In the genomic region with DNA sequence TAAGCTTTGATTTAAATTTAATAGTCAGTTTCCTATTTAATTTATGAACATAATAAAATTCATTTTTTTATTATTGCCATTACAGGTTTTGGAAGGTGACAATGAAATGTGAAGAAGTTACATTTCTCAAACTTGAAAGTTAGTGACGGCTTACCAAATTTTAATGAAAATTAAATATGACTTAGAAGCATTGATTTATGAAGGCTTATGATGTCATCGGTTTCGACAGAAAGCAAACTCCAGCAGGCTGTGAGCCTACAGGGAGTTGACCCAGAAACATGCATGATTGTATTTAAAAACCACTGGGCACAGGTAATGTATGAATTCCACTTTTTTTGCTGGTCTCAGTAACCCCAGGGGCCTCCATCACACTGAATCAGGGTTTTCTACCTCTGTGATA, we compare ENCODE assay signal across 25 cellular contexts.
"Had no signal": no experiment of that assay in that cellular context is flagged by ENCODE, and none has a peak within 500 bp of the region (broad histone marks: within the 10 kb centered on the region; RNA-seq: fewer than 3 reads in every experiment).

No MANE protein-coding gene starts in this region.

- DNase-seq: dermis blood vessel endothelial cell; effector memory CD4-positive, alpha-beta T cell; foreskin keratinocyte; heart left ventricle; left cardiac atrium; left lung; mesendoderm; midbrain; naive thymus-derived CD8-positive, alpha-beta T cell; nephron progenitor cell; nucleus accumbens; psoas muscle; right cardiac atrium; stimulated activated CD4-positive, alpha-beta T cell treated with anti-CD3 and anti-CD28 coated beads, Interleukin-15, amount 100 ng/mL, for 24 hours; stimulated activated CD4-positive, alpha-beta T cell treated with anti-CD3 and anti-CD28 coated beads, Interleukin-2, amount 100 ng/mL, for 48 hours; stimulated activated naive B cell treated with anti-CD40 and anti-IgM and Interleukin-4, amounts not matched to agents 10 μg/mL and 1 μg/mL and 100 μg/mL, for 72 hours had no signal

- H3K27ac Mint-ChIP-seq: naive thymus-derived CD8-positive, alpha-beta T cell; stimulated activated naive B cell treated with anti-CD40 and anti-IgM and Interleukin-4, amounts not matched to agents 10 μg/mL and 1 μg/mL and 100 μg/mL, for 72 hours; stimulated activated naive CD8-positive, alpha-beta T cell treated with anti-CD3 and anti-CD28 coated beads, Interleukin-15, Interleukin-2, amounts not matched to agents 100 ng/mL and 50 ng/mL, for 24 hours had no signal

- H3K4me3 ChIP-seq: coronary artery, esophagus muscularis mucosa, gastroesophageal sphincter, heart left ventricle, hepatocyte, left lung, psoas muscle, skin epidermis, thoracic aorta, tibial nerve, vagina had no signal

- H3K27me3 ChIP-seq: esophagus muscularis mucosa, foreskin keratinocyte, gastroesophageal sphincter, heart left ventricle, hepatocyte, left lung, tibial nerve, vagina had no signal

- H3K4me2 ChIP-seq: hepatocyte had no signal

- H3K79me2 ChIP-seq: hepatocyte had no signal

- H3K4me3 Mint-ChIP-seq: naive thymus-derived CD8-positive, alpha-beta T cell; nephron progenitor cell; stimulated activated naive B cell treated with anti-CD40 and anti-IgM and Interleukin-4, amounts not matched to agents 10 μg/mL and 1 μg/mL and 100 μg/mL, for 72 hours; stimulated activated naive CD8-positive, alpha-beta T cell treated with anti-CD3 and anti-CD28 coated beads, Interleukin-15, Interleukin-2, amounts not matched to agents 100 ng/mL and 50 ng/mL, for 24 hours had no signal

- H3K4me1 ChIP-seq: foreskin keratinocyte, gastroesophageal sphincter, left lung, tibial nerve, vagina had no signal

- H3K27ac ChIP-seq: coronary artery, esophagus muscularis mucosa, foreskin keratinocyte, gastroesophageal sphincter, heart left ventricle, hepatocyte, left lung, psoas muscle, skin epidermis, thoracic aorta, tibial nerve, vagina had no signal

- H3K9me3 ChIP-seq: esophagus muscularis mucosa, gastroesophageal sphincter, heart left ventricle, left lung, psoas muscle, thoracic aorta, tibial nerve, vagina had no signal

- H3K9me3 Mint-ChIP-seq: naive thymus-derived CD8-positive, alpha-beta T cell; nephron progenitor cell; stimulated activated naive B cell treated with anti-CD40 and anti-IgM and Interleukin-4, amounts not matched to agents 10 μg/mL and 1 μg/mL and 100 μg/mL, for 72 hours; stimulated activated naive CD8-positive, alpha-beta T cell treated with anti-CD3 and anti-CD28 coated beads, Interleukin-15, Interleukin-2, amounts not matched to agents 100 ng/mL and 50 ng/mL, for 24 hours had no signal

- H3K36me3 Mint-ChIP-seq: stimulated activated naive B cell treated with anti-CD40 and anti-IgM and Interleukin-4, amounts not matched to agents 10 μg/mL and 1 μg/mL and 100 μg/mL, for 72 hours had no signal

- ATAC-seq: foreskin keratinocyte; gastroesophageal sphincter; heart left ventricle; left cardiac atrium; left lung; naive thymus-derived CD8-positive, alpha-beta T cell; psoas muscle; right cardiac atrium; stimulated activated naive B cell treated with anti-CD40 and anti-IgM and Interleukin-4, amounts not matched to agents 10 μg/mL and 1 μg/mL and 100 μg/mL, for 72 hours had no signal

- H2AFZ ChIP-seq: hepatocyte had no signal

- H3K36me3 ChIP-seq: esophagus muscularis mucosa, gastroesophageal sphincter, heart left ventricle, left lung, thoracic aorta, tibial nerve, vagina had no signal
